ENCODE assay signal across 16 cellular contexts in the genomic region with DNA sequence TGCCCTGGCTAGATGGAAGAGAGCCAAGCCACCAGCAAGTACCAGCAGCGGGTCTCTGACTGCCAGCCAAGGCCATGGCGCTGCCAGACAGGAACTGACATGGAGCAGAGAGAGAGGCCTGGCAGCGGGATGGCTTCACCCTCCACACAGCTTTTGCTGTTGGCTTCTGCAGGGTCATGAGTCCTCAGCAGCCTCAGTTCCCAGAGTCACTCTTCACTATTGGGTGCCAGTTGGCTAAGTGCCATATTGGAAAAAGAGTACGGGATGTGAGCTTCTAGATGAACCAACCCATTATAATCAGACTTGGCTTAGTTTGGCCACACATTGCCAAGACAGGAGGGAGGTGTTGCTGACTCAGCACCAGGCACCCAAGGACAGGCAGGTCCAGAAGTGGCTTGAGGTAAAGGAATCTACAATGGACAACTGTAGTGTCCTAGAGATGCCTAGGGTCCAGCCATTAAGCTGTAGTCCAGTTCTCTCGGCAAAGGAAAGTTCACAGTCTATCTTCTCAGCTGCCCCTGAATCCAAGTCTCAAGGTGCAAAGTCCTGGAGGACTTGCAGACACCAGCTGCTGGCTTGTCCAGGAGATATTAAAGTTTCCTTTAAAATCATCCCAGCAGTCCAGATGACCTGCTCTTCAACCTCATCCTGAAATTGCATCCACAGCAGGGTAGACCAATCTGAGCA. TPM values are rescaled to one million over a fixed set of nuclear protein-coding genes. Genes with fewer than 3 reads are reported as not detected.
DNase-seq lines count a peak whose midpoint lies in the region; ATAC-seq and TF ChIP-seq lines count a peak whose summit lies in the region.
"Had no signal": no experiment of that assay in that cellular context is flagged by ENCODE, and none has a peak within 500 bp of the region (broad histone marks: within the 10 kb centered on the region; RNA-seq: fewer than 3 reads in every experiment).

No MANE protein-coding gene starts in this region.

- H3K27ac ChIP-seq in dorsolateral prefrontal cortex, result no peak overlapping the region
- H3K27ac ChIP-seq in prostate gland, result peak overlapping the region; percentile 38 to 55
- H3K27ac ChIP-seq: lower lobe of right lung, ovary had no signal

- no peaks in the 10 kb centered on the region for H3K9me3 Mint-ChIP-seq in effector memory CD8-positive, alpha-beta T cell
- H3K9me3 Mint-ChIP-seq: activated T-helper 1 cell treated with anti-CD3 and anti-CD28 coated beads, Interleukin-12 subunit alpha, Interleukin-12 subunit beta, Interleukin-2, Interleukin-4 antibody, amounts not matched to agents 30 ng/mL and 10 ng/mL and 1 ng/mL, durations not matched to agents 14 hours and 24 hours and 36 hours had no signal

- no peak overlapping the region for H3K4me3 Mint-ChIP-seq in effector memory CD8-positive, alpha-beta T cell
- H3K4me3 Mint-ChIP-seq: activated T-helper 1 cell treated with anti-CD3 and anti-CD28 coated beads, Interleukin-12 subunit alpha, Interleukin-12 subunit beta, Interleukin-2, Interleukin-4 antibody, amounts not matched to agents 30 ng/mL and 10 ng/mL and 1 ng/mL, durations not matched to agents 14 hours and 24 hours and 36 hours; brain had no signal

- H3K27me3 Mint-ChIP-seq in effector memory CD8-positive, alpha-beta T cell, result peaks cover 13 to 21% of the 10 kb centered on the region in 2 donors

- H3K9me3 ChIP-seq in prostate gland, result no peaks in the 10 kb centered on the region
- H3K9me3 ChIP-seq: lower lobe of right lung, ovary had no signal

- no peak overlapping the region for H3K4me3 ChIP-seq in dorsolateral prefrontal cortex
- H3K4me3 ChIP-seq in prostate gland, result no peak overlapping the region
- H3K4me3 ChIP-seq: lower lobe of right lung, ovary had no signal

- H3K36me3 ChIP-seq in prostate gland, result no peaks in the 10 kb centered on the region
- H3K36me3 ChIP-seq: lower lobe of right lung, ovary had no signal

- H3K27me3 ChIP-seq in dorsolateral prefrontal cortex (no peaks in the 10 kb centered on the region), prostate gland (replicated peaks; ENCODE audit: insufficient read depth) (no peaks in the 10 kb centered on the region)
- H3K27me3 ChIP-seq: ovary had no signal

- no peak overlapping the region for H3K27ac Mint-ChIP-seq in effector memory CD8-positive, alpha-beta T cell
- H3K27ac Mint-ChIP-seq: activated T-helper 1 cell treated with anti-CD3 and anti-CD28 coated beads, Interleukin-12 subunit alpha, Interleukin-12 subunit beta, Interleukin-2, Interleukin-4 antibody, amounts not matched to agents 30 ng/mL and 10 ng/mL and 1 ng/mL, durations not matched to agents 14 hours and 24 hours and 36 hours had no signal

- WGBS in prostate gland, result 19% methylated on average over 4 of the region's 5 CpGs

- TF ChIP-seq CTCF in dorsolateral prefrontal cortex (IDR thresholded peaks at IDR 0.05 in 54 of 56, conservative IDR thresholded peaks at IDR 0.05 in 2 of 56; ENCODE audit: low read depth in 1 of 56, partially characterized antibody in 56 of 56), result no peak
- no peak for TF ChIP-seq CTCF in prostate gland (IDR thresholded peaks at IDR 0.05)

- no peaks in the 10 kb centered on the region for H3K36me3 Mint-ChIP-seq in effector memory CD8-positive, alpha-beta T cell (ENCODE audit: insufficient read depth)
- H3K36me3 Mint-ChIP-seq: brain had no signal

- ATAC-seq in effector memory CD8-positive, alpha-beta T cell (replicated peaks), result no peak
- ATAC-seq: lower lobe of right lung had no signal

- no peaks in the 10 kb centered on the region for H3K4me1 ChIP-seq in prostate gland (replicated peaks)

- H3K4me1 Mint-ChIP-seq in effector memory CD8-positive, alpha-beta T cell (ENCODE audit: low read depth in 2 of 2), result peaks cover 8 to 11% of the 10 kb centered on the region in 2 donors

- TF ChIP-seq POLR2A in prostate gland (IDR thresholded peaks at IDR 0.05), result no peak

- DNase-seq in DMS79 (lab: John Stamatoyannopoulos, UW) (peak; percentile 51), NCI-H2196 (lab: John Stamatoyannopoulos, UW; ENCODE audit: unreplicated experiment) (peak; percentile 85), dorsolateral prefrontal cortex (peak in 9 of 10 donors; percentile 14 to 75 (median 63)), prostate gland (ENCODE audit: low spot score) (peak; percentile 82), SKM-1 treated with dmso at 0.1 percent for 144 hours (lab: John Stamatoyannopoulos, UW; ENCODE audit: unreplicated experiment) (no peak), foreskin melanocyte (no peak)
- DNase-seq in effector memory CD8-positive, alpha-beta T cell, result no peak
- DNase-seq in stimulated activated CD4-positive, alpha-beta T cell treated with anti-CD3 and anti-CD28 coated beads, Interleukin-4, amount 100 ng/mL, for 1 hour, result no peak
- DNase-seq: activated CD4-positive, alpha-beta T cell treated with anti-CD3 and anti-CD28 coated beads, Interleukin-2, amount 50 U/mL, for 1 hour; GF-D8; lower lobe of right lung; stimulated activated naive CD4-positive, alpha-beta T cell treated with Interleukin-2 at 50 U/mL for 16 hours; T-helper 2 cell had no signal

- intact Hi-C loops in dorsolateral prefrontal cortex (cut with DNase I), result loop anchor here (5.0 to 10.0 kb wide), 2 partner anchors 137 to 705 kb away; a partner anchor contains a TSS
- intact Hi-C loops in prostate gland (cut with DNase I), result loop anchor here (5.0 to 10.0 kb wide), 2 partner anchors 117 to 705 kb away; a partner anchor contains a TSS

RNA-seq across cellular contexts. Expression of a gene that starts 40.7 kb away (rescaled TPM):
- 1 to 10 TPM in 65 of 120 experiments, under 1 TPM in 48, not detected in 7; 0.14 to 6.3 (median 1.1) TPM for total RNA-seq in dorsolateral prefrontal cortex
- 1 to 10 TPM in 1 of 2 donors, under 1 TPM in 1; 0.74 to 1.5 TPM for total RNA-seq in prostate gland

Comparison
In these comparisons a context has a peak if more than half of its experiments do, and no peak if none do; other contexts are left out.
1. DNase-seq: peak in DMS79 (single experiment), NCI-H2196 (single experiment), dorsolateral prefrontal cortex (9 of 10) and prostate gland (single experiment); none in effector memory CD8-positive, alpha-beta T cell (0 of 3), SKM-1 treated with dmso at 0.1 percent for 144 hours (single experiment), foreskin melanocyte (single experiment) and stimulated activated CD4-positive, alpha-beta T cell treated with anti-CD3 and anti-CD28 coated beads, Interleukin-4, amount 100 ng/mL, for 1 hour (single experiment).
2. H3K27ac ChIP-seq: peak in prostate gland (2 of 2); none in dorsolateral prefrontal cortex (0 of 59).